Comparison of ENCODE assay signal across 1 cellular context in the genomic region with DNA sequence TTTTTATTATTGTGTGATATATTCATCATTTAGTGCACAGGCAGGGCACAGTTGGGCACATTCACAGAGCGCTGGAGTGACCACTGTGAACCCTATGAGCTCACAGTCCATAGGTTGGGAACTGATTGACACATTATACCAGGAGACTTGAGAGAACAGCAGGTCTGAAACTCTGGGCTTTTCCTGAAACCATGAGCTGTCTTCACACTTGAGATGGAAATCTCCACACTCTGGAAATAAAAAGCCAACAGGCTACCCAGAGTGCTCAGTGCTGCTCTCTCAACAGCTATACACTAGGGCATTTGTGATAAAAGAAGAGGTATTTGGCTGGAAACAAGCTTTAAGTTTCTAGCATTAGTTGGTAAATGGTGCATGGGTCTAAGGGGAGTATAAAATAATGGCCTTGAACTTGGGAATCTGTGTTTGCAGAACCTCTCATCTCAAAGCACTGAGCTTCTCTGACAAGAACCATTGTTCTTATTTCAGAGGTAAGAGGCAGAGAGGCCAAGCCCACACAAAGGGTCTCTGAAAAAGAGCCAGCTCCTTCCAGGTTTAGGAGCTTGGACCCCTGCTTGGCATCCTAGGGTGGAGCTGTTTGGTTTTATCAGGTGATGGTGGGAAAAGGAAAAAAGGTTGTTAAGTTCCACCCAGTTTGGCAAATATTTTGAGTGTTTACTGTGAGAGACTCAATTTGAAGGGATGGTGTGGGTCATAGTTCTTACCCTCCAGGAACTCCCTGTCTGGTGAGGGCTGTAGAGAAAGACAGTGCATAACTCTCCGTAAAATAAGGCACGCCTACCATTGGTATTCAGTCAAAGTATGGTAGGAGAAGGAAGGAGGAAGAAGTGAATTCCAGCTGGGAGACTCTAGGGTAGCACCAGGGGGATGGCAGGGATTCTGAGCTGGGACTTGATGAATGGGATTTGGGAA.
TF ChIP-seq lines count a peak whose summit lies in the region.

No MANE protein-coding gene starts in this region.

TF ChIP-seq in A549, 52 proteins besides CTCF, POLR2A, EP300 and RAD21:
- TF ChIP-seq KDM1A (IDR thresholded peaks at IDR 0.05; ENCODE audit: low read depth): no peak
- TF ChIP-seq, protein P1, sequence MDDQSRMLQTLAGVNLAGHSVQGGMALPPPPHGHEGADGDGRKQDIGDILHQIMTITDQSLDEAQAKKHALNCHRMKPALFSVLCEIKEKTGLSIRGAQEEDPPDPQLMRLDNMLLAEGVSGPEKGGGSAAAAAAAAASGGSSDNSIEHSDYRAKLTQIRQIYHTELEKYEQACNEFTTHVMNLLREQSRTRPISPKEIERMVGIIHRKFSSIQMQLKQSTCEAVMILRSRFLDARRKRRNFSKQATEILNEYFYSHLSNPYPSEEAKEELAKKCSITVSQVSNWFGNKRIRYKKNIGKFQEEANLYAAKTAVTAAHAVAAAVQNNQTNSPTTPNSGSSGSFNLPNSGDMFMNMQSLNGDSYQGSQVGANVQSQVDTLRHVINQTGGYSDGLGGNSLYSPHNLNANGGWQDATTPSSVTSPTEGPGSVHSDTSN (IDR thresholded peaks at IDR 0.05): no peak
- TF ChIP-seq, protein P2, sequence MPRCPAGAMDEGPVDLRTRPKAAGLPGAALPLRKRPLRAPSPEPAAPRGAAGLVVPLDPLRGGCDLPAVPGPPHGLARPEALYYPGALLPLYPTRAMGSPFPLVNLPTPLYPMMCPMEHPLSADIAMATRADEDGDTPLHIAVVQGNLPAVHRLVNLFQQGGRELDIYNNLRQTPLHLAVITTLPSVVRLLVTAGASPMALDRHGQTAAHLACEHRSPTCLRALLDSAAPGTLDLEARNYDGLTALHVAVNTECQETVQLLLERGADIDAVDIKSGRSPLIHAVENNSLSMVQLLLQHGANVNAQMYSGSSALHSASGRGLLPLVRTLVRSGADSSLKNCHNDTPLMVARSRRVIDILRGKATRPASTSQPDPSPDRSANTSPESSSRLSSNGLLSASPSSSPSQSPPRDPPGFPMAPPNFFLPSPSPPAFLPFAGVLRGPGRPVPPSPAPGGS (IDR thresholded peaks at IDR 0.05): no peak
- no peak for TF ChIP-seq HOXB13 (CRISPR knock-in tag; IDR thresholded peaks at IDR 0.05; ENCODE audit: low read depth)
- TF ChIP-seq RCOR1 (IDR thresholded peaks at IDR 0.05; ENCODE audit: low read depth, low read length): no peak
- no peak for TF ChIP-seq RFX5 (IDR thresholded peaks at IDR 0.05)
- no peak for TF ChIP-seq USF2 (IDR thresholded peaks at IDR 0.05)
- TF ChIP-seq CBX2 (IDR thresholded peaks at IDR 0.05; ENCODE audit: borderline replicate concordance, low read depth): no peak
- no peak for TF ChIP-seq NPAS2 (CRISPR knock-in tag; IDR thresholded peaks at IDR 0.05; ENCODE audit: borderline replicate concordance)
- TF ChIP-seq PHF8 (IDR thresholded peaks at IDR 0.05; ENCODE audit: borderline replicate concordance, low read depth): no peak
- TF ChIP-seq GATA3 (IDR thresholded peaks at IDR 0.05; ENCODE audit: borderline replicate concordance): no peak
- no peak for TF ChIP-seq ATOH8 (CRISPR knock-in tag; IDR thresholded peaks at IDR 0.05; ENCODE audit: low read depth)
- no peak for TF ChIP-seq SREBF2 (IDR thresholded peaks at IDR 0.05)
